Comparison of ENCODE assay signal across 37 cellular contexts in the genomic region with DNA sequence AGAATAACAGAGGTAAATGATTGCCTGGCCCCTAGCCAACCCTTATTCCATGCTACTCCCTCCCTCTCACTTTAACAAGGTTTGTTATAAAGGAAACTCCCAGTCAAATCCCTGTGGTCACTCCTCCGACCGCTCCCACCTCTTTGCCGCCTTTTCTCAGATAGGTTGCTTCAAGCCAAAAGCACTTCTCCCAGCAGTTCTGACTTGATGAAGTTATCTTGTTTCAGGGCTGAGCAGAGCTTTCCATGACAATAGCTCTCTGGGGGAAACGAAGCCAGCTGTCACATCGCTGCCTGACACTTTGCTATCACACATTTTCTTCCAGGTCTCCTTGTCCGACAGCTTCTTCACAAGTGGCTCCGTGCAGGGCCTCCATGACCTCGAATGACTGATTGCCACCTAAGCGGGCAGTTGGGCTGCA.
DNase-seq lines count a peak whose midpoint lies in the region; ATAC-seq, FAIRE-seq and TF ChIP-seq lines count a peak whose summit lies in the region.
"Had no signal": no experiment of that assay in that cellular context is flagged by ENCODE, and none has a peak within 500 bp of the region (broad histone marks: within the 10 kb centered on the region; RNA-seq: fewer than 3 reads in every experiment).

No MANE protein-coding gene starts in this region.

- no peak for ATAC-seq in body of pancreas
- peak; percentile 84 for ATAC-seq in left ventricle myocardium superior
- ATAC-seq in GM18868 (IDR thresholded peaks at IDR 0.05; ENCODE audit: unreplicated experiment) = no peak
- ATAC-seq in activated naive CD4-positive, alpha-beta T cell treated with anti-CD3 and anti-CD28 coated beads, Interleukin-2, amount 50 U/mL, for 72 hours = no peak
- ATAC-seq: natural killer cell treated with Interleukin-12 subunit alpha and Interleukin-12 subunit beta and Interleukin-15 and Interleukin-18, amount 100 ng/mL, for 72 hours; WTC11 had no signal

- H2BK12ac ChIP-seq in trophoblast cell (ENCODE audit: low read length) = no peak overlapping the region

- WGBS in body of pancreas, 2 donors = 50 to 65% methylated on average over 7 to 9 of the region's 9 CpGs
- WGBS in trophoblast cell (ENCODE audit: extremely low coverage, insufficient coverage, insufficient read length) = no CpG with 5 or more reads among the region's 9 CpGs

- peaks cover 4% of the 10 kb centered on the region in 2 donors for H3K9me3 Mint-ChIP-seq in activated naive CD4-positive, alpha-beta T cell treated with anti-CD3 and anti-CD28 coated beads, Interleukin-2, amount 50 U/mL, for 72 hours
- H3K9me3 Mint-ChIP-seq: natural killer cell treated with Interleukin-12 subunit alpha and Interleukin-12 subunit beta and Interleukin-15 and Interleukin-18, amount 100 ng/mL, for 72 hours had no signal

- peak overlapping the region; percentile 30 for H3K9ac ChIP-seq in trophoblast cell (ENCODE audit: low read length)

- no peaks in the 10 kb centered on the region for H3K79me2 ChIP-seq in trophoblast cell (ENCODE audit: control insufficient read depth, insufficient read depth, low read length, poor library complexity)

- no peak for TF ChIP-seq CTCF in body of pancreas (IDR thresholded peaks at IDR 0.05)

- H3K79me1 ChIP-seq in trophoblast cell (ENCODE audit: low read length) = no peaks in the 10 kb centered on the region

- H3K23ac ChIP-seq in trophoblast cell (ENCODE audit: low read length) = no peak overlapping the region

- H3K4me3 ChIP-seq in body of pancreas = no peak overlapping the region
- H3K4me3 ChIP-seq in trophoblast cell (ENCODE audit: low read depth, low read length) = no peak overlapping the region
- H3K4me3 ChIP-seq: coronary artery, lung, ovary, SJCRH30, thoracic aorta had no signal

- H3K27me3 ChIP-seq in body of pancreas (no peaks in the 10 kb centered on the region), trophoblast cell (ENCODE audit: insufficient read depth, low read length) (no peaks in the 10 kb centered on the region)
- H3K27me3 ChIP-seq: ovary, SJCRH30 had no signal

- intact Hi-C loops in body of pancreas (cut with DNase I) (no loop called here), left ventricle myocardium superior (cut with micrococcal nuclease) (no loop called here)

- no peak overlapping the region for H3K27ac Mint-ChIP-seq in activated naive CD4-positive, alpha-beta T cell treated with anti-CD3 and anti-CD28 coated beads, Interleukin-2, amount 50 U/mL, for 72 hours
- H3K27ac Mint-ChIP-seq: activated CD4-positive, alpha-beta T cell treated with anti-CD3 and anti-CD28 coated beads, Interleukin-2, amount 10 ng/mL, durations not matched to agents 24 days and 14 days; activated naive CD8-positive, alpha-beta T cell treated with anti-CD3 and anti-CD28 coated beads for 36 hours; CD4-positive, CD25-positive, alpha-beta regulatory T cell; H9; natural killer cell treated with Interleukin-12 subunit alpha and Interleukin-12 subunit beta and Interleukin-15 and Interleukin-18, amount 100 ng/mL, for 72 hours; WTC11 had no signal

- no peak overlapping the region for H2BK5ac ChIP-seq in trophoblast cell (ENCODE audit: low read depth, low read length, poor library complexity)

- H3K18ac ChIP-seq in trophoblast cell (ENCODE audit: low read length) = no peak overlapping the region

- peak overlapping the region in 2 of 4 donors; percentile 12 to 43 for H3K27ac ChIP-seq in body of pancreas
- H3K27ac ChIP-seq in trophoblast cell (ENCODE audit: low read depth, low read length) = no peak overlapping the region
- H3K27ac ChIP-seq: coronary artery, HL-60, ovary, SJCRH30, thoracic aorta had no signal

- H2AK5ac ChIP-seq in trophoblast cell (ENCODE audit: low read length) = no peak overlapping the region

- no peak overlapping the region for H3K14ac ChIP-seq in trophoblast cell (ENCODE audit: low read length)

- no peak for TF ChIP-seq POLR2A in body of pancreas (IDR thresholded peaks at IDR 0.05)
- no peak for TF ChIP-seq POLR2A in GM12892 (IDR thresholded peaks at IDR 0.05; ENCODE audit: low read depth, low read length)

- no peak overlapping the region for H4K12ac ChIP-seq in trophoblast cell (ENCODE audit: low read depth, low read length)

- H2AFZ ChIP-seq in trophoblast cell (ENCODE audit: insufficient read depth, low read length, poor library complexity) = no peak overlapping the region

- H3K36me3 ChIP-seq in body of pancreas (replicated peaks in 1 of 2; ENCODE audit: insufficient read depth in 1 of 2, low read depth in 2 of 2) (no peaks in the 10 kb centered on the region), trophoblast cell (ENCODE audit: control insufficient read depth in 1 of 2, insufficient read depth in 2 of 2, low read length in 2 of 2) (no peaks in the 10 kb centered on the region)
- H3K36me3 ChIP-seq: ovary, SJCRH30, thoracic aorta had no signal

- DNase-seq in ELF-1 (ENCODE audit: low read depth, low spot score) (peak; percentile 76), body of pancreas (peak in 3 of 4 donors; percentile 32 to 47 (median 44)), left ventricle myocardium superior (peak; percentile 76), trophoblast cell (no peak), NAMALWA (ENCODE audit: low spot score) (no peak), GM12892 (ENCODE audit: insufficient read length) (no peak)
- no peak for DNase-seq in activated naive CD4-positive, alpha-beta T cell treated with anti-CD3 and anti-CD28 coated beads, Interleukin-2, amount 50 U/mL, for 72 hours (ENCODE audit: low spot score in 2 of 2)
- DNase-seq: activated CD4-positive, alpha-beta T cell treated with anti-CD3 and anti-CD28 coated beads, Interleukin-2, amount 10 ng/mL, durations not matched to agents 24 days and 14 days; activated CD8-positive, alpha-beta memory T cell treated with anti-CD3 and anti-CD28 coated beads for 24 hours; activated naive CD8-positive, alpha-beta T cell treated with anti-CD3 and anti-CD28 coated beads for 36 hours; activated T-cell treated with anti-CD3 and anti-CD28 coated beads for 4 hours; AML-193; anterior cingulate cortex; Calu3; CD4-positive, CD25-positive, alpha-beta regulatory T cell; effector memory CD4-positive, alpha-beta T cell; erythroblast; H9; KBM-7; NCI-H1105; NCI-H2081 treated with DMSO at 0.1 percent for 48 hours; NCI-H774; ovary; small intestine; stimulated activated naive CD4-positive, alpha-beta T cell treated with Interleukin-2 at 50 U/mL for 16 hours; SW 1271; T1000 had no signal

- no peak overlapping the region for H2BK120ac ChIP-seq in trophoblast cell (ENCODE audit: insufficient read depth, low read length, poor library complexity)

- no peak overlapping the region for H4K8ac ChIP-seq in trophoblast cell (ENCODE audit: low read depth, low read length)

- no peaks in the 10 kb centered on the region for H3K36me3 Mint-ChIP-seq in activated naive CD4-positive, alpha-beta T cell treated with anti-CD3 and anti-CD28 coated beads, Interleukin-2, amount 50 U/mL, for 72 hours
- H3K36me3 Mint-ChIP-seq: activated naive CD8-positive, alpha-beta T cell treated with anti-CD3 and anti-CD28 coated beads for 36 hours; CD4-positive, CD25-positive, alpha-beta regulatory T cell; natural killer cell treated with Interleukin-12 subunit alpha and Interleukin-12 subunit beta and Interleukin-15 and Interleukin-18, amount 100 ng/mL, for 72 hours; WTC11 had no signal

- H3K4me1 ChIP-seq in body of pancreas (peaks cover 33% of the 10 kb centered on the region), trophoblast cell (ENCODE audit: control insufficient read depth in 1 of 2, insufficient read depth in 2 of 2, low read length in 2 of 2) (peaks cover 4 to 10% of the 10 kb centered on the region in 2 experiments)
- H3K4me1 ChIP-seq: SJCRH30 had no signal

- no peak for FAIRE-seq in GM12892 (lab: Jason Lieb, UNC)
- FAIRE-seq: bronchial epithelial cell, keratinocyte, small intestine had no signal

- H4K91ac ChIP-seq in trophoblast cell (ENCODE audit: low read depth, low read length) = no peak overlapping the region

- H3K4me2 ChIP-seq in trophoblast cell (ENCODE audit: low read length) = no peak overlapping the region

- no peak overlapping the region for H3K4ac ChIP-seq in trophoblast cell (ENCODE audit: low read depth, low read length)

- H3K9me3 ChIP-seq in body of pancreas = no peaks in the 10 kb centered on the region
- peaks cover 6% of the 10 kb centered on the region for H3K9me3 ChIP-seq in trophoblast cell (ENCODE audit: insufficient read depth, low read depth, low read length)
- H3K9me3 ChIP-seq: ovary, SJCRH30, thoracic aorta had no signal

Comparison
In these comparisons a context has a peak if more than half of its experiments do, and no peak if none do; other contexts are left out.
1. DNase-seq: peak in ELF-1 (single experiment), body of pancreas (3 of 4) and left ventricle myocardium superior (single experiment); none in trophoblast cell (0 of 2), NAMALWA (single experiment), activated naive CD4-positive, alpha-beta T cell treated with anti-CD3 and anti-CD28 coated beads, Interleukin-2, amount 50 U/mL, for 72 hours (0 of 2) and GM12892 (single experiment).